ENCODE assay signal across 1 cellular context in the genomic region with DNA sequence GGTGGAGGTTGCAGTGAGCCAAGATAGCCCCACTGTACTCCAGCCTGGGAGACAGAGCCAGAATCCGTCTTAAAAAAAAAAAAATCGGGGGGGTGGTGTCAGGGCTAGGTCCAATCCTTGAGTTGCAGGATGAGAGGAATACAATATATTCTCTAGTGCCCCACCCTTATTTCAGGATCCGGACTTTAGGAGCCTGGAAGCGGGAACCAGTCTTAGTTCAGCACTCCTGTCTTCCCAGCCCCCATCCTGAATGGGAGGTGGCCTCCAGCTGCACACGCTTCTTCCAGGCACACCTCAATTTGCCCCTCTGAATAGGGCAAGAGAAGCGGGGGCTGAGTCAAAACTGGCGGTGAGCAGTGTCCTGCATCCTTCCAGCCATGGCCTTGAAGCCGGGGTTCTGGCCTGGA.
TF ChIP-seq lines count a peak whose summit lies in the region.

No MANE protein-coding gene starts in this region.

TF ChIP-seq in IMR-90, 13 proteins besides CTCF, POLR2A, EP300 and RAD21:
- TF ChIP-seq, protein P1, sequence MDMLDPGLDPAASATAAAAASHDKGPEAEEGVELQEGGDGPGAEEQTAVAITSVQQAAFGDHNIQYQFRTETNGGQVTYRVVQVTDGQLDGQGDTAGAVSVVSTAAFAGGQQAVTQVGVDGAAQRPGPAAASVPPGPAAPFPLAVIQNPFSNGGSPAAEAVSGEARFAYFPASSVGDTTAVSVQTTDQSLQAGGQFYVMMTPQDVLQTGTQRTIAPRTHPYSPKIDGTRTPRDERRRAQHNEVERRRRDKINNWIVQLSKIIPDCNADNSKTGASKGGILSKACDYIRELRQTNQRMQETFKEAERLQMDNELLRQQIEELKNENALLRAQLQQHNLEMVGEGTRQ (IDR thresholded peaks at IDR 0.05; ENCODE audit: low read depth, low read length), result peak; percentile 85; the same call in 1 of the 2 replicates
- no peak for TF ChIP-seq MAFK (IDR thresholded peaks at IDR 0.05; ENCODE audit: low read depth, low read length)
TF ChIP-seq in IMR-90: peak in this region for 1.
